Comparison of ENCODE assay signal across 20 cellular contexts in genomic region chr4:156111706-156112105, GRCh38.
DNase-seq lines count a peak whose midpoint lies in the region; ATAC-seq and TF ChIP-seq lines count a peak whose summit lies in the region.
"Had no signal": no experiment of that assay in that cellular context is flagged by ENCODE, and none has a peak within 500 bp of the region (broad histone marks: within the 10 kb centered on the region; RNA-seq: fewer than 3 reads in every experiment).

No MANE protein-coding gene starts in this region.

- H3K4me3 ChIP-seq in mesenchymal stem cell (ENCODE audit: insufficient read depth in 1 of 2, low read depth in 1 of 2, low read length in 2 of 2), result no peak overlapping the region
- H3K4me3 ChIP-seq in osteoblast (ENCODE audit: insufficient read depth, low read length), result no peak overlapping the region
- H3K4me3 ChIP-seq: Peyer's patch, SK-N-MC had no signal

- TF ChIP-seq CTCF in H9 (conservative IDR thresholded peaks at IDR 0.05) (no peak), WTC11 (IDR thresholded peaks at IDR 0.05) (no peak), osteoblast (IDR thresholded peaks at IDR 0.05; ENCODE audit: extremely low read depth, low read depth, low read length) (no peak), natural killer cell (IDR thresholded peaks at IDR 0.05) (no peak)

- WGBS in H9 (ENCODE audit: extremely low coverage, insufficient read length, low lambda C conversion rate), result no CpG with 5 or more reads among the region's 5 CpGs
- 76% methylated on average over 3 of the region's 5 CpGs for WGBS in mesenchymal stem cell

- no peaks in the 10 kb centered on the region for H3K79me2 ChIP-seq in H9 (ENCODE audit: insufficient read depth, low read length)
- H3K79me2 ChIP-seq in osteoblast (ENCODE audit: insufficient read depth, low read length), result no peaks in the 10 kb centered on the region

- no peak overlapping the region for H2BK120ac ChIP-seq in H9 (ENCODE audit: low read depth, low read length, poor library complexity, severe bottlenecking)
- H2BK120ac ChIP-seq in mesenchymal stem cell (ENCODE audit: low read depth, low read length), result peak overlapping the region; percentile 54

- no peak overlapping the region for H3K56ac ChIP-seq in H9 (ENCODE audit: insufficient read length, low read depth, low read length)

- no peaks in the 10 kb centered on the region for H4K20me1 ChIP-seq in H9 (ENCODE audit: control insufficient read depth, insufficient read depth, insufficient read length)
- no peaks in the 10 kb centered on the region for H4K20me1 ChIP-seq in osteoblast (ENCODE audit: insufficient read depth, low read length)

- no peak for DNase-seq in H9
- no peak for DNase-seq in WTC11 (ENCODE audit: low spot score)
- no peak for DNase-seq in mesenchymal stem cell
- DNase-seq in osteoblast (ENCODE audit: insufficient read length, low spot score, missing footprints), result no peak
- DNase-seq in natural killer cell, result no peak
- DNase-seq in OCI-M1 (lab: John Stamatoyannopoulos, UW), result no peak
- DNase-seq: Caco-2; CD4-positive, alpha-beta T cell; GOT3; KBM-7; MV-4-11; NCI-H187; NCI-H2227 treated with DMSO at 0.1 percent for 48 hours; NCI-H524; Peyer's patch had no signal

- H4K8ac ChIP-seq in H9 (replicated peaks; ENCODE audit: insufficient read length, low read depth, low read length), result no peak overlapping the region
- no peak overlapping the region for H4K8ac ChIP-seq in mesenchymal stem cell (ENCODE audit: low read length)

- H3K4me1 ChIP-seq in H9 (ENCODE audit: insufficient read depth, low read length) (peaks cover 4% of the 10 kb centered on the region), mesenchymal stem cell (ENCODE audit: control insufficient read depth, insufficient read depth, low read depth, low read length) (peaks cover 3% of the 10 kb centered on the region), osteoblast (ENCODE audit: insufficient read depth, low read length) (peaks cover 14% of the 10 kb centered on the region)
- H3K4me1 ChIP-seq: Caco-2, Peyer's patch had no signal

- no peak overlapping the region for H4K5ac ChIP-seq in H9 (ENCODE audit: insufficient read length, low read depth, low read length)

- no peak overlapping the region for H3T11ph ChIP-seq in H9 (ENCODE audit: low read length)

- H4K91ac ChIP-seq in H9 (ENCODE audit: insufficient read length, low read depth, low read length) (no peak overlapping the region), mesenchymal stem cell (ENCODE audit: low read length) (no peak overlapping the region)

- H3K4me3 Mint-ChIP-seq in H9 (no peak overlapping the region), WTC11 (peak overlapping the region; percentile 23; the same call in 1 of the 2 replicates), natural killer cell (no peak overlapping the region)
- H3K4me3 Mint-ChIP-seq: CD4-positive, alpha-beta T cell had no signal

- CTCF ChIA-PET in WTC11 (lab: Charles Lee), result interaction anchor here (1.1 to 1.6 kb wide), 3 partner anchors 27 to 934 kb away, joined by 3 to 5 read pairs (median 4); no protein-coding TSS in a partner anchor

- POLR2A ChIA-PET in WTC11 (lab: Charles Lee), result no interaction called here

- peak; percentile 49 for ATAC-seq in WTC11
- ATAC-seq in natural killer cell, result no peak
- no peak for ATAC-seq in GM18868 (IDR thresholded peaks at IDR 0.05; ENCODE audit: unreplicated experiment)
- ATAC-seq in HG02610 (IDR thresholded peaks at IDR 0.05; ENCODE audit: unreplicated experiment), result no peak
- ATAC-seq: HepG2, Right ventricle myocardium inferior had no signal

- H3K9ac ChIP-seq in H9 (ENCODE audit: extremely low read depth, insufficient read length, low read length), result no peak overlapping the region
- H3K9ac ChIP-seq in mesenchymal stem cell (ENCODE audit: low read length), result peak overlapping the region; percentile 30

- H3K36me3 ChIP-seq in mesenchymal stem cell (ENCODE audit: control insufficient read depth in 1 of 2, insufficient read depth in 2 of 2, low read depth in 1 of 2, low read length in 2 of 2), result no peaks in the 10 kb centered on the region
- H3K36me3 ChIP-seq in osteoblast (ENCODE audit: insufficient read depth, low read length), result no peaks in the 10 kb centered on the region
- H3K36me3 ChIP-seq: Peyer's patch had no signal

- no peak overlapping the region for H2BK12ac ChIP-seq in H9 (ENCODE audit: insufficient read length, low read depth, low read length)
- H2BK12ac ChIP-seq in mesenchymal stem cell (ENCODE audit: low read length in 2 of 2), result peak overlapping the region in 1 of 2 experiments; percentile 63

- peaks cover 5 to 18% (median 17%) of the 10 kb centered on the region in 3 experiments; a peak in 6 of 7 replicates for H3K36me3 Mint-ChIP-seq in H9 (ENCODE audit: insufficient read depth in 1 of 3, low read depth in 3 of 3)
- H3K36me3 Mint-ChIP-seq in WTC11, result peaks cover 22% of the 10 kb centered on the region
- H3K36me3 Mint-ChIP-seq in natural killer cell, result no peaks in the 10 kb centered on the region

- H2AFZ ChIP-seq in H9 (ENCODE audit: low read length), result no peak overlapping the region
- H2AFZ ChIP-seq in mesenchymal stem cell (ENCODE audit: low read depth, low read length), result no peak overlapping the region
- peak overlapping the region; percentile 83 for H2AFZ ChIP-seq in osteoblast (ENCODE audit: low read length)

- H2BK20ac ChIP-seq in H9 (ENCODE audit: low read depth, low read length, poor library complexity, severe bottlenecking), result no peak overlapping the region

- H3K9me3 ChIP-seq in H9 (ENCODE audit: control insufficient read depth, low read depth, low read length) (no peaks in the 10 kb centered on the region), mesenchymal stem cell (ENCODE audit: control insufficient read depth, low read length) (no peaks in the 10 kb centered on the region), osteoblast (ENCODE audit: low read depth, low read length) (no peaks in the 10 kb centered on the region)
- H3K9me3 ChIP-seq: Caco-2, Peyer's patch had no signal

- intact Hi-C loops in natural killer cell (cut with micrococcal nuclease), result no loop called here

- H3K23me2 ChIP-seq in H9 (ENCODE audit: insufficient read length, low read depth, low read length, poor library complexity, severe bottlenecking), result no peaks in the 10 kb centered on the region

- H3K18ac ChIP-seq in H9 (ENCODE audit: insufficient read length, low read depth, low read length) (no peak overlapping the region), mesenchymal stem cell (ENCODE audit: low read depth in 1 of 2, low read length in 2 of 2) (peak overlapping the region in 1 of 2 experiments; percentile 62)

- H3K9me3 Mint-ChIP-seq in H9 (peaks cover 10 to 20% of the 10 kb centered on the region in 2 experiments), WTC11 (peaks cover 21% of the 10 kb centered on the region), natural killer cell (peaks cover 6 to 9% of the 10 kb centered on the region in 2 donors)
- H3K9me3 Mint-ChIP-seq: CD4-positive, alpha-beta T cell had no signal

- no peak overlapping the region for H2BK5ac ChIP-seq in H9 (ENCODE audit: insufficient read length, low read length)
- H2BK5ac ChIP-seq in mesenchymal stem cell (ENCODE audit: low read depth, low read length, poor library complexity, severe bottlenecking), result no peak overlapping the region

- H3K79me1 ChIP-seq in H9 (ENCODE audit: insufficient read depth, low read depth, low read length, poor library complexity, severe bottlenecking) (no peaks in the 10 kb centered on the region), mesenchymal stem cell (replicated peaks; ENCODE audit: low read length, poor library complexity, severe bottlenecking) (no peaks in the 10 kb centered on the region)

- no peaks in the 10 kb centered on the region for H3K27me3 ChIP-seq in H9 (ENCODE audit: insufficient read depth, low read length)
- H3K27me3 ChIP-seq in mesenchymal stem cell (ENCODE audit: control insufficient read depth in 1 of 2, insufficient read depth in 1 of 2, low read length in 2 of 2), result no peaks in the 10 kb centered on the region
- H3K27me3 ChIP-seq in osteoblast (ENCODE audit: insufficient read depth, low read length), result no peaks in the 10 kb centered on the region
- H3K27me3 ChIP-seq: Peyer's patch had no signal

- H2BK15ac ChIP-seq in H9 (ENCODE audit: low read depth, low read length) (no peak overlapping the region), mesenchymal stem cell (ENCODE audit: low read depth, poor library complexity, severe bottlenecking) (no peak overlapping the region)

- H3K14ac ChIP-seq in H9 (ENCODE audit: insufficient read depth, low read length) (no peak overlapping the region), mesenchymal stem cell (ENCODE audit: low read length in 2 of 2) (no peak overlapping the region)

- H3K23ac ChIP-seq in H9 (ENCODE audit: insufficient read length, low read depth, low read length) (no peak overlapping the region), mesenchymal stem cell (ENCODE audit: low read length in 2 of 2) (no peak overlapping the region)

- H3K27ac Mint-ChIP-seq in H9, result peak overlapping the region in 1 of 3 experiments; percentile 57; a peak in 1 of 7 replicates
- peak overlapping the region; percentile 33 for H3K27ac Mint-ChIP-seq in WTC11
- H3K27ac Mint-ChIP-seq in natural killer cell, result no peak overlapping the region
- H3K27ac Mint-ChIP-seq: CD4-positive, alpha-beta T cell had no signal

- peak overlapping the region; percentile 36 for H3K27ac ChIP-seq in H9 (ENCODE audit: insufficient read length, low read depth, low read length)
- no peak overlapping the region for H3K27ac ChIP-seq in mesenchymal stem cell (ENCODE audit: low read length, poor library complexity, severe bottlenecking)
- H3K27ac ChIP-seq in osteoblast (ENCODE audit: low read depth, low read length), result no peak overlapping the region
- H3K27ac ChIP-seq: Peyer's patch, SK-N-MC had no signal

- no peaks in the 10 kb centered on the region for H3K27me3 Mint-ChIP-seq in H9 (ENCODE audit: low read depth)
- no peaks in the 10 kb centered on the region; the same call in 1 of the 2 replicates for H3K27me3 Mint-ChIP-seq in WTC11 (ENCODE audit: low read depth)
- H3K27me3 Mint-ChIP-seq in natural killer cell (ENCODE audit: low read depth in 2 of 2), result no peaks in the 10 kb centered on the region
- H3K27me3 Mint-ChIP-seq: CD4-positive, alpha-beta T cell had no signal

- H3K4ac ChIP-seq in H9 (ENCODE audit: low read depth, low read length) (no peak overlapping the region), mesenchymal stem cell (ENCODE audit: low read depth in 1 of 2, low read length in 2 of 2) (no peak overlapping the region)

- H2AK5ac ChIP-seq in H9 (ENCODE audit: insufficient read length, low read length) (no peak overlapping the region), mesenchymal stem cell (ENCODE audit: low read length, severe bottlenecking) (no peak overlapping the region)

- peaks cover 28 to 36% of the 10 kb centered on the region in 2 experiments for H3K4me1 Mint-ChIP-seq in H9
- H3K4me1 Mint-ChIP-seq in WTC11, result peaks cover 53% of the 10 kb centered on the region
- H3K4me1 Mint-ChIP-seq in natural killer cell, result no peaks in the 10 kb centered on the region

- peak overlapping the region; percentile 33 for H3K4me2 ChIP-seq in H9 (ENCODE audit: insufficient read depth, insufficient read length, low read length)
- H3K4me2 ChIP-seq in mesenchymal stem cell (ENCODE audit: low read length, poor library complexity, severe bottlenecking), result no peak overlapping the region
- H3K4me2 ChIP-seq in osteoblast (ENCODE audit: insufficient read depth, low read length), result no peak overlapping the region

TF ChIP-seq in WTC11, 78 proteins besides CTCF, POLR2A, EP300 and RAD21:
- TF ChIP-seq TEAD1 (CRISPR knock-in tag; IDR thresholded peaks at IDR 0.05) (peak; percentile 42; the same call in 1 of the 2 replicates), NR2C2 (CRISPR knock-in tag; IDR thresholded peaks at IDR 0.05) (no peak)
